ENCODE assay signal across 6 cellular contexts in genomic region chr5:69435276-69435884, GRCh38.
DNase-seq lines count a peak whose midpoint lies in the region.
"Not testable (repeated sequence)": the region's sequence is repeated elsewhere in the genome, so short reads cannot be mapped to it uniquely, and the experiment has no call there.

No MANE protein-coding gene starts in this region.

- not testable (repeated sequence) for H3K36me3 ChIP-seq in adipocyte (ENCODE audit: control insufficient read depth, insufficient read depth, low read length, severe bottlenecking)

- not testable (repeated sequence) for H3K9me3 ChIP-seq in adipocyte (ENCODE audit: control insufficient read depth, low read length)

- not testable (repeated sequence) for H3K4me3 ChIP-seq in adipocyte (ENCODE audit: low read length)

- H3K4me1 ChIP-seq in adipocyte (ENCODE audit: control insufficient read depth, insufficient read depth, low read length), result not testable (repeated sequence)

- DNase-seq in AG20443 (ENCODE audit: low spot score) (peak; percentile 26), GM04503 (ENCODE audit: low read depth) (peak; percentile 26), HS-27A (ENCODE audit: low read depth) (peak; percentile 9), adipocyte (ENCODE audit: low read depth) (peak; percentile 68), fibroblast of gingiva (ENCODE audit: low read depth) (peak; percentile 59), iris pigment epithelial cell (ENCODE audit: low read depth) (peak; percentile 11)

- not testable (repeated sequence) for H3K27me3 ChIP-seq in adipocyte (replicated peaks; ENCODE audit: control insufficient read depth, insufficient read depth, low read length)

- H3K9ac ChIP-seq in adipocyte (ENCODE audit: low read length), result not testable (repeated sequence)

Comparison
In these comparisons a context has a peak if more than half of its experiments do, and no peak if none do; other contexts are left out.
1. DNase-seq: peak in every context shown above with its lines; median percentile 68 in adipocyte; 59 in fibroblast of gingiva; 26 in AG20443; 26 in GM04503; 11 in iris pigment epithelial cell; 9 in HS-27A.